17 cellular contexts compared by ENCODE assay signal in the genomic region with DNA sequence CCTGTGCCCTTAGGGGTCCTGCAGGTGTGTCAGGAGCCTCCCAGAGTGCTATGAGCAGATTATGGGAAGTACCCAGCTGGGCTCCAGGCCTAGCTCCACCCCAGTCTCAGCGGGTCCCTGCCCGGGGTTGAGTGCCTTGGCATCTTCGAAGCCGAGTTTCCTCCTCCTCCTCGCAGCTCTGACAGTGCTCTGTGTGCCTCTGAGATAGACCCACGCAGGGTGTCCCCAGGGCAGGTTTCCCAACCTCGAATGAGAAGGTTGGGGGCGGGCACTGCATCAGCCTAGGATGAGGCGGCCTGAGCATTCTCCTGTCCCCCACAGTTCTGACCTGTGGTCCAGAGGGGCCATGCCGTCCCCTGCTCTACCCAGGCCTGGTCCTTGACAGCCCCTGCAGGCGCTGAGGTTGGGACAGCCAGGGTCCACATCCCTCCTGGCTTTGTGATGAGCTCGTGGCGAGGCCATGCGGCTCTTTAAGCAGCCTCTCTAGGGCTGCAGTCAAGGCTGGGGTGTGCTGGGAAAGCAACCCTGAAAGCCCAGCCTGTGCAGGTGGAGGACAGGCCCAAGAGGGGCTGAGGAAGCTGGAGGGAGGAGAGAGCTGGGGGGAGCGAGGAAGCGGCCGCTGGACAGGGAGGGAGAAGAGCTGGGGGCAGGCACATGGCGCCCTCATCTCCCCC. TPM values are rescaled to one million over a fixed set of nuclear protein-coding genes. Genes with fewer than 3 reads are reported as not detected.
DNase-seq lines count a peak whose midpoint lies in the region; ATAC-seq and TF ChIP-seq lines count a peak whose summit lies in the region.
"Had no signal": no experiment of that assay in that cellular context is flagged by ENCODE, and none has a peak within 500 bp of the region (broad histone marks: within the 10 kb centered on the region; RNA-seq: fewer than 3 reads in every experiment).

No MANE protein-coding gene starts in this region.

- H4K20me1 ChIP-seq in neural progenitor cell (ENCODE audit: low read depth), result no peaks in the 10 kb centered on the region

- H2AFZ ChIP-seq in neural progenitor cell (replicated peaks) (no peak overlapping the region), trophoblast cell (ENCODE audit: insufficient read depth, low read length, poor library complexity) (no peak overlapping the region)
- H2AFZ ChIP-seq: PC-9 had no signal

- H3F3A ChIP-seq in neural progenitor cell (ENCODE audit: low read depth), result peaks cover 6% of the 10 kb centered on the region

- ATAC-seq in Right ventricle myocardium inferior, result no peak
- ATAC-seq: HCT116 had no signal

- H3K36me3 Mint-ChIP-seq in neural progenitor cell (peaks cover 4% of the 10 kb centered on the region), type B pancreatic cell (peaks cover 4% of the 10 kb centered on the region)

- H3K9ac ChIP-seq in neural progenitor cell, result no peak overlapping the region
- no peak overlapping the region for H3K9ac ChIP-seq in trophoblast cell (ENCODE audit: low read length)

- H2BK5ac ChIP-seq in trophoblast cell (ENCODE audit: low read depth, low read length, poor library complexity), result no peak overlapping the region

- no peak overlapping the region for H3K18ac ChIP-seq in trophoblast cell (ENCODE audit: low read length)

- H3K4ac ChIP-seq in trophoblast cell (ENCODE audit: low read depth, low read length), result no peak overlapping the region

- H3K14ac ChIP-seq in trophoblast cell (ENCODE audit: low read length), result no peak overlapping the region

- H2AK5ac ChIP-seq in trophoblast cell (ENCODE audit: low read length), result no peak overlapping the region

- no peaks in the 10 kb centered on the region for H3K79me1 ChIP-seq in trophoblast cell (ENCODE audit: low read length)

- H2BK12ac ChIP-seq in trophoblast cell (ENCODE audit: low read length), result no peak overlapping the region

- H3K4me1 ChIP-seq in left ventricle myocardium inferior (peaks cover 22% of the 10 kb centered on the region), neural progenitor cell (peaks cover 30% of the 10 kb centered on the region), trophoblast cell (ENCODE audit: control insufficient read depth in 1 of 2, insufficient read depth in 2 of 2, low read length in 2 of 2) (peaks cover 0 to 4% of the 10 kb centered on the region in 2 experiments)

- peaks cover 21% of the 10 kb centered on the region for H3K36me3 ChIP-seq in left ventricle myocardium inferior
- no peaks in the 10 kb centered on the region for H3K36me3 ChIP-seq in neural progenitor cell
- peaks cover 0 to 2% of the 10 kb centered on the region in 2 experiments for H3K36me3 ChIP-seq in trophoblast cell (ENCODE audit: control insufficient read depth in 1 of 2, insufficient read depth in 2 of 2, low read length in 2 of 2)

- H4K12ac ChIP-seq in trophoblast cell (ENCODE audit: low read depth, low read length), result no peak overlapping the region

- H3K4me3 Mint-ChIP-seq in neural progenitor cell (no peak overlapping the region), type B pancreatic cell (no peak overlapping the region)

- H3K79me2 ChIP-seq in neural progenitor cell (ENCODE audit: low read depth) (no peaks in the 10 kb centered on the region), trophoblast cell (ENCODE audit: control insufficient read depth, insufficient read depth, low read length, poor library complexity) (no peaks in the 10 kb centered on the region)

- peaks cover 5% of the 10 kb centered on the region for H3K27me3 Mint-ChIP-seq in neural progenitor cell (ENCODE audit: insufficient read depth, low read depth)
- H3K27me3 Mint-ChIP-seq in type B pancreatic cell, result no peaks in the 10 kb centered on the region

- H2BK120ac ChIP-seq in trophoblast cell (ENCODE audit: insufficient read depth, low read length, poor library complexity), result no peak overlapping the region

- H4K8ac ChIP-seq in trophoblast cell (ENCODE audit: low read depth, low read length), result no peak overlapping the region

- no peaks in the 10 kb centered on the region for H3K9me3 Mint-ChIP-seq in neural progenitor cell
- no peaks in the 10 kb centered on the region for H3K9me3 Mint-ChIP-seq in type B pancreatic cell

- intact Hi-C loops in Right ventricle myocardium inferior (cut with DNase I), result no loop called here
- intact Hi-C loops in left ventricle myocardium inferior (cut with micrococcal nuclease), result no loop called here
- intact Hi-C loops in head of caudate nucleus (cut with DNase I), result no loop called here

- H3K27ac Mint-ChIP-seq in neural progenitor cell, result no peak overlapping the region
- H3K27ac Mint-ChIP-seq in type B pancreatic cell, result no peak overlapping the region

- H3K27ac ChIP-seq in left ventricle myocardium inferior (replicated peaks) (no peak overlapping the region), neural progenitor cell (no peak overlapping the region), trophoblast cell (ENCODE audit: low read depth, low read length) (no peak overlapping the region)
- H3K27ac ChIP-seq: 22Rv1, PC-9 had no signal

- DNase-seq in Right ventricle myocardium inferior (ENCODE audit: missing footprints) (peak; percentile 46), left ventricle myocardium inferior (no peak), head of caudate nucleus (peak in 38 of 42 donors; percentile 4 to 77 (median 54)), neural progenitor cell (ENCODE audit: low spot score) (no peak), type B pancreatic cell (ENCODE audit: extremely low spot score, unreplicated experiment) (peak; percentile 64), SIG-M5 treated with dmso at 0.1 percent for 504 hours (lab: John Stamatoyannopoulos, UW; ENCODE audit: unreplicated experiment) (no peak), NCI-H1092 treated with DMSO at 0.1 percent for 48 hours (lab: John Stamatoyannopoulos, UW) (no peak), trophoblast cell (no peak)
- DNase-seq: COR-L47; NCI-H2107; NCI-H226; NCI-H526 treated with DMSO at 0.1 percent for 48 hours; NK-92 treated with Interleukin-12 subunit alpha and Interleukin-12 subunit beta, amount 100 ng/mL, for 24 hours; PC-9 had no signal

- peak overlapping the region; percentile 47 for H3K4me2 ChIP-seq in neural progenitor cell
- no peak overlapping the region for H3K4me2 ChIP-seq in trophoblast cell (ENCODE audit: low read length)
- H3K4me2 ChIP-seq: PC-9 had no signal

- no peaks in the 10 kb centered on the region for H3K9me3 ChIP-seq in left ventricle myocardium inferior (replicated peaks)
- no peaks in the 10 kb centered on the region for H3K9me3 ChIP-seq in neural progenitor cell (ENCODE audit: low read depth)
- peaks cover 2% of the 10 kb centered on the region for H3K9me3 ChIP-seq in trophoblast cell (ENCODE audit: insufficient read depth, low read depth, low read length)

- H4K91ac ChIP-seq in trophoblast cell (ENCODE audit: low read depth, low read length), result no peak overlapping the region

- no CpG with 5 or more reads among the region's 18 CpGs for WGBS in trophoblast cell (ENCODE audit: extremely low coverage, insufficient coverage, insufficient read length)

- H3K4me1 Mint-ChIP-seq in neural progenitor cell (peaks cover 37% of the 10 kb centered on the region), type B pancreatic cell (ENCODE audit: unreplicated experiment) (no peaks in the 10 kb centered on the region)

- H3K4me3 ChIP-seq in left ventricle myocardium inferior (no peak overlapping the region), neural progenitor cell (no peak overlapping the region), trophoblast cell (ENCODE audit: low read depth, low read length) (no peak overlapping the region)
- H3K4me3 ChIP-seq: K562, PC-9 had no signal

- no peak for TF ChIP-seq CTCF in left ventricle myocardium inferior (IDR thresholded peaks at IDR 0.05; ENCODE audit: borderline replicate concordance)
- no peak for TF ChIP-seq CTCF in neural progenitor cell (IDR thresholded peaks at IDR 0.05)
- no peak for TF ChIP-seq CTCF in type B pancreatic cell (conservative IDR thresholded peaks at IDR 0.05)

- H3K27me3 ChIP-seq in left ventricle myocardium inferior (ENCODE audit: low read depth) (no peaks in the 10 kb centered on the region), neural progenitor cell (no peaks in the 10 kb centered on the region), trophoblast cell (ENCODE audit: insufficient read depth, low read length) (no peaks in the 10 kb centered on the region)

- H3K23ac ChIP-seq in trophoblast cell (ENCODE audit: low read length), result no peak overlapping the region

RNA-seq across cellular contexts. Expression of a gene that starts 20.2 kb away (rescaled TPM):
- total RNA-seq in Right ventricle myocardium inferior, result not detected
- total RNA-seq in left ventricle myocardium inferior, result 0.22 TPM
- 0.09 and 0.51 TPM in 2 replicates for total RNA-seq in neural progenitor cell (ENCODE audit: low replicate concordance)
- total RNA-seq in type B pancreatic cell (ENCODE audit: low replicate concordance), result 0.29 and 0.65 TPM in 2 replicates
- 0.11 TPM in 2 replicates for polyA plus RNA-seq in trophoblast cell (2013)

RNA-seq across cellular contexts. Expression of a gene that starts 34.7 kb away (rescaled TPM):
- total RNA-seq in Right ventricle myocardium inferior (not detected), left ventricle myocardium inferior (not detected), neural progenitor cell (ENCODE audit: low replicate concordance) (not detected in 2 replicates), type B pancreatic cell (ENCODE audit: low replicate concordance) (not detected in 2 replicates)
- not detected in 2 replicates for polyA plus RNA-seq in trophoblast cell (2013)
- total RNA-seq: K562, PC-9 had no signal
- polyA plus RNA-seq: K562 had no signal

Comparison
In these comparisons a context has a peak if more than half of its experiments do, and no peak if none do; other contexts are left out.
1. DNase-seq: peak in Right ventricle myocardium inferior (single experiment), head of caudate nucleus (38 of 42) and type B pancreatic cell (single experiment); none in left ventricle myocardium inferior (single experiment), neural progenitor cell (single experiment), SIG-M5 treated with dmso at 0.1 percent for 504 hours (single experiment), NCI-H1092 treated with DMSO at 0.1 percent for 48 hours (single experiment) and trophoblast cell (0 of 2).